ENCODE assay signal across 1 cellular context in the genomic region with DNA sequence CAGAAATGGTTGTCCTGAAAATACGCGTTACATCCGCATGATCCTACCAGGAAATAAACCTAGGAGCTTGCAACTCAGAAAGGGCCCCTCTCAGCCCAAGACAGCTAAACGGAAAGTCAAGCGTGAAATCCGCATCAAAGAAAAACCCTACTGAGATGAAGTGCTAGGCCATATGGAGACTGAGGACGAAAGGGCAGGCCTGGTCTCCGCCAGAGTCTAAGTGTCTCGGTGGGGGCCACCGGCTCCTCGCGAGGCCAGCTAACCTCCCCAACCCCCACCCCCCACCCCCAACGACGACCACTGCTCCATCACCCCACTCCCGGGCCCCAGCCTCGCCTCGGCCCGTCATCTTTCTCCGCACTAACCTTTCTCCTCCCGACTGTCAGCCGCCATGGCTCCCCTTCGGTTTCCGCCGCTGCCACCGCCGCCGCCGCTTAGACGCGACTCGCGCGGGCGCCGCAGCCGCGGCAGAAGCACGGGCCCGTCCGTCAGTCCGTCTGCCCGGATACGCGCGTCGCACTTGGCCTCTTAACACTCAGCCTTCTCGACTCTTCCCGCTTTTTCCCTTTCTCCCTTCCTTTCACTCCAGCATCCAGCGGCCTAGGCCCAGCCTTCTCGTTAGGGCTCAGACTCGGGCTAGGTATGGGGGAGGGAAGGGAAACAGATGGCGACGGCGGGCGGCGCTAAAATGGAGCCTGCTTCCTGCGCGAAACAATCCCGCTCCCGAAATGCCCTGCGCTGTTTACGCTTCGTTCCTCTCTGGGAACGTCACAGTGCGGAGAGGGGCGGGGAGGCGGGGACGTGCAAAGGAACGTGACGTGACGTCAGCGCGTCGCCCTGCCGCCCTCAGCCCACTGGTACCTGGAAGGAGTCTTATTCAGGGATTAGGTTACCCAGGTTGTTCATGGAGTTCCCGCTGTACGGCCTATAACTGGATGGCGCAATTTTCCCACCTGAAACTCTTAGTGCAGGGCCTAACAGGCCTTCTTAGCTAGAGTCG.
TF ChIP-seq lines count a peak whose summit lies in the region.

A gene (minus strand): TSS at position 730 of the 1,000 bp plus-strand sequence. CDS start 337 bp downstream, at position 393.

TF ChIP-seq in A549, 52 proteins besides CTCF, POLR2A, EP300 and RAD21 (continued from another document):
- TF ChIP-seq, protein P1, sequence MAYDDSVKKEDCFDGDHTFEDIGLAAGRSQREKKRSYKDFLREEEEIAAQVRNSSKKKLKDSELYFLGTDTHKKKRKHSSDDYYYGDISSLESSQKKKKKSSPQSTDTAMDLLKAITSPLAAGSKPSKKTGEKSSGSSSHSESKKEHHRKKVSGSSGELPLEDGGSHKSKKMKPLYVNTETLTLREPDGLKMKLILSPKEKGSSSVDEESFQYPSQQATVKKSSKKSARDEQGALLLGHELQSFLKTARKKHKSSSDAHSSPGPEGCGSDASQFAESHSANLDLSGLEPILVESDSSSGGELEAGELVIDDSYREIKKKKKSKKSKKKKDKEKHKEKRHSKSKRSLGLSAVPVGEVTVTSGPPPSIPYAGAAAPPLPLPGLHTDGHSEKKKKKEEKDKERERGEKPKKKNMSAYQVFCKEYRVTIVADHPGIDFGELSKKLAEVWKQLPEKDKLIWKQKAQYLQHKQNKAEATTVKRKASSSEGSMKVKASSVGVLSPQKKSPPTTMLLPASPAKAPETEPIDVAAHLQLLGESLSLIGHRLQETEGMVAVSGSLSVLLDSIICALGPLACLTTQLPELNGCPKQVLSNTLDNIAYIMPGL (CRISPR knock-in tag; IDR thresholded peaks at IDR 0.05; ENCODE audit: borderline replicate concordance), result no peak
- TF ChIP-seq CBX2 (IDR thresholded peaks at IDR 0.05; ENCODE audit: borderline replicate concordance, low read depth), result no peak
- no peak for TF ChIP-seq CBX8 (IDR thresholded peaks at IDR 0.05)
- 0 out of 2 replicates have a peak, but pooled peaks have one; percentile 32 for TF ChIP-seq RFX5 (IDR thresholded peaks at IDR 0.05)
- peak; percentile 62 to 76; a peak in 3 of 5 replicates for TF ChIP-seq JUN (IDR thresholded peaks at IDR 0.05)
- TF ChIP-seq CEBPB (IDR thresholded peaks at IDR 0.05), result no peak
- TF ChIP-seq, protein P2, sequence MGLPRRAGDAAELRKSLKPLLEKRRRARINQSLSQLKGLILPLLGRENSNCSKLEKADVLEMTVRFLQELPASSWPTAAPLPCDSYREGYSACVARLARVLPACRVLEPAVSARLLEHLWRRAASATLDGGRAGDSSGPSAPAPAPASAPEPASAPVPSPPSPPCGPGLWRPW (IDR thresholded peaks at IDR 0.05), result no peak
- TF ChIP-seq PHF8 (IDR thresholded peaks at IDR 0.05; ENCODE audit: borderline replicate concordance, low read depth), result peak; percentile 82
- no peak for TF ChIP-seq TP53 (CRISPR knock-in tag; IDR thresholded peaks at IDR 0.05)
